8 cellular contexts compared by ENCODE assay signal in genomic region chr7:130010689-130011412, GRCh38. TPM values are rescaled to one million over a fixed set of nuclear protein-coding genes. Genes with fewer than 3 reads are reported as not detected.
DNase-seq lines count a peak whose midpoint lies in the region; ATAC-seq and TF ChIP-seq lines count a peak whose summit lies in the region.

No MANE protein-coding gene starts in this region.

- DNase-seq in AG08396 (ENCODE audit: low spot score) (peak; percentile 74), NCI-H460 (ENCODE audit: extremely low read depth, low read depth) (peak; percentile 88), dedifferentiated amniotic fluid mesenchymal stem cell (ENCODE audit: extremely low spot score) (peak; percentile 86), lower leg skin (ENCODE audit: low spot score in 2 of 2) (peak; percentile 86 to 96)
- peak; percentile 66 to 90 for DNase-seq in activated CD4-positive, alpha-beta T cell treated with anti-CD3 and anti-CD28 coated beads for 4 hours
- peak; percentile 72 to 86 (median 86) for DNase-seq in stimulated activated CD4-positive, alpha-beta T cell treated with anti-CD3 and anti-CD28 coated beads, TNF-alpha, amount 100 ng/mL, for 24 hours (ENCODE audit: low read depth in 3 of 3)

- no peak overlapping the region for H3K4me3 ChIP-seq in lower leg skin (ENCODE audit: low read depth, poor library complexity, severe bottlenecking)

- ATAC-seq in GM18870 (IDR thresholded peaks at IDR 0.05; ENCODE audit: unreplicated experiment): peak; percentile 49
- ATAC-seq in HG03432 (IDR thresholded peaks at IDR 0.05; ENCODE audit: unreplicated experiment): peak; percentile 69

- intact Hi-C loops in lower leg skin (cut with DNase I; ENCODE audit: low total_unique reads): loop anchor here (10.0 kb wide), 1 partner anchor 176 kb away; no protein-coding TSS in a partner anchor

- 29 to 31% methylated on average over 12 of the region's 12 CpGs for WGBS in lower leg skin, 2 donors

- TF ChIP-seq CTCF in lower leg skin (IDR thresholded peaks at IDR 0.05): peak in 1 of 3 donors; percentile 76

- TF ChIP-seq POLR2A in lower leg skin (IDR thresholded peaks at IDR 0.05): no peak

RNA-seq across cellular contexts. Expression of gene ZC3HC1, which starts 40.3 kb away (rescaled TPM):
- total RNA-seq in NCI-H460 (2014; rRNA removed; shearing (Covaris generic)): 27.3 and 27.9 TPM in 2 replicates
- polyA plus RNA-seq in NCI-H460 (2014; cell fraction: nucleus; rRNA removed): 24.4 and 52.4 TPM in 2 replicates
- 1 to 10 TPM; 3.7 to 9.8 (median 5.6) TPM for total RNA-seq in lower leg skin

RNA-seq across cellular contexts. Expression of gene UBE2H, which starts 58.1 kb away (rescaled TPM):
- total RNA-seq in NCI-H460 (2014; rRNA removed; shearing (Covaris generic)): 55.0 and 60.0 TPM in 2 replicates
- 38.3 and 84.8 TPM in 2 replicates for polyA plus RNA-seq in NCI-H460 (2014; cell fraction: nucleus; rRNA removed)
- total RNA-seq in lower leg skin: 100 to 1,000 TPM in 2 of 4 donors, 10 to 100 TPM in 2; 63.2 to 154 (median 101) TPM

RNA-seq across cellular contexts. Expression of gene KLHDC10, which starts 59.5 kb away (rescaled TPM):
- total RNA-seq in NCI-H460 (2014; rRNA removed; shearing (Covaris generic)): 36.9 and 48.0 TPM in 2 replicates
- 15.5 and 21.8 TPM in 2 replicates for polyA plus RNA-seq in NCI-H460 (2014; cell fraction: nucleus; rRNA removed)
- 10 to 100 TPM; 13.5 to 27.4 (median 21.3) TPM for total RNA-seq in lower leg skin
